In genomic region chr19:16795731-16796130, GRCh38 we compare ENCODE assay signal across 27 cellular contexts.
"Had no signal": no experiment of that assay in that cellular context is flagged by ENCODE, and none has a peak within 500 bp of the region (broad histone marks: within the 10 kb centered on the region; RNA-seq: fewer than 3 reads in every experiment).

No MANE protein-coding gene starts in this region.

- H3K27me3 ChIP-seq: brain microvascular endothelial cell, MG63, Peyer's patch had no signal

- H3K4me3 ChIP-seq: MG63, Peyer's patch had no signal

- H3K4me1 ChIP-seq: Peyer's patch had no signal

- H3K27ac Mint-ChIP-seq: activated B cell treated with CpG ODN at 0.5 μM for 24 hours; activated CD4-positive, alpha-beta T cell treated with anti-CD3 and anti-CD28 coated beads, Interleukin-2, amount 10 ng/mL, durations not matched to agents 24 days and 14 days; activated CD8-positive, alpha-beta memory T cell treated with anti-CD3 and anti-CD28 coated beads, Interleukin-2, amount 10 ng/mL, durations not matched to agents 7 days and 5 days; activated naive CD8-positive, alpha-beta T cell; activated T-cell treated with anti-CD3 and anti-CD28 coated beads, Interleukin-2, amount 50 U/mL, for 24 hours; activated T-helper 1 cell treated with anti-CD3 and anti-CD28 coated beads, Interleukin-12 subunit alpha, Interleukin-12 subunit beta, Interleukin-2, Interleukin-4 antibody, amounts not matched to agents 30 ng/mL and 10 ng/mL and 1 ng/mL, durations not matched to agents 14 hours and 24 hours and 36 hours; T-helper 17 cell had no signal

- H3K9me3 ChIP-seq: MG63 had no signal

- FAIRE-seq: colon had no signal

- H3K9ac ChIP-seq: KMS-11 had no signal

- H3K36me3 Mint-ChIP-seq: activated CD8-positive, alpha-beta memory T cell treated with anti-CD3 and anti-CD28 coated beads, Interleukin-2, amount 10 ng/mL, durations not matched to agents 7 days and 5 days had no signal

- H3K4me3 Mint-ChIP-seq: activated B cell treated with CpG ODN at 0.5 μM for 24 hours; activated CD4-positive, alpha-beta T cell treated with anti-CD3 and anti-CD28 coated beads, Interleukin-2, amount 10 ng/mL, durations not matched to agents 24 days and 14 days; activated CD8-positive, alpha-beta memory T cell treated with anti-CD3 and anti-CD28 coated beads, Interleukin-2, amount 10 ng/mL, durations not matched to agents 7 days and 5 days; activated naive CD8-positive, alpha-beta T cell; activated T-cell treated with anti-CD3 and anti-CD28 coated beads, Interleukin-2, amount 50 U/mL, for 24 hours; activated T-helper 1 cell treated with anti-CD3 and anti-CD28 coated beads, Interleukin-12 subunit alpha, Interleukin-12 subunit beta, Interleukin-2, Interleukin-4 antibody, amounts not matched to agents 30 ng/mL and 10 ng/mL and 1 ng/mL, durations not matched to agents 14 hours and 24 hours and 36 hours; T-helper 17 cell had no signal

- H3K27ac ChIP-seq: brain microvascular endothelial cell, KMS-11, Peyer's patch had no signal

- ATAC-seq: activated CD8-positive, alpha-beta memory T cell treated with anti-CD3 and anti-CD28 coated beads, Interleukin-2, amount 10 ng/mL, durations not matched to agents 7 days and 5 days; T-helper 17 cell had no signal

- H3K4me2 ChIP-seq: KMS-11 had no signal

- H3K27me3 Mint-ChIP-seq: activated B cell treated with CpG ODN at 0.5 μM for 24 hours; activated CD4-positive, alpha-beta T cell treated with anti-CD3 and anti-CD28 coated beads, Interleukin-2, amount 10 ng/mL, durations not matched to agents 24 days and 14 days; activated CD8-positive, alpha-beta memory T cell treated with anti-CD3 and anti-CD28 coated beads, Interleukin-2, amount 10 ng/mL, durations not matched to agents 7 days and 5 days; activated naive CD8-positive, alpha-beta T cell; activated T-cell treated with anti-CD3 and anti-CD28 coated beads, Interleukin-2, amount 50 U/mL, for 24 hours; T-helper 17 cell had no signal

- DNase-seq: activated B cell treated with CpG ODN at 0.5 μM for 24 hours; activated CD4-positive, alpha-beta T cell treated with anti-CD3 and anti-CD28 coated beads for 1 hour; activated CD4-positive, alpha-beta T cell treated with anti-CD3 and anti-CD28 coated beads, Interleukin-2, amount 10 ng/mL, durations not matched to agents 24 days and 14 days; activated CD4-positive, alpha-beta T cell treated with anti-CD3 and anti-CD28 coated beads, Interleukin-2, amount 50 U/mL, for 48 hours; activated CD8-positive, alpha-beta memory T cell treated with anti-CD3 and anti-CD28 coated beads, Interleukin-2, amount 10 ng/mL, durations not matched to agents 7 days and 5 days; activated effector memory CD4-positive, alpha-beta T cell treated with anti-CD3 and anti-CD28 coated beads, Interleukin-2, amount 50 U/mL, for 16 hours; activated naive CD4-positive, alpha-beta T cell treated with Interleukin-2 at 50 U/mL for 16 hours; activated T-cell treated with anti-CD3 and anti-CD28 coated beads, Interleukin-2, amount 50 U/mL, for 24 hours; brain microvascular endothelial cell; cerebellar nuclear complex; MG63; NCI-H1048; NCI-H146; NCI-H187 treated with DMSO at 0.1 percent for 48 hours; NCI-H2081 treated with DMSO at 0.1 percent for 48 hours; NCI-H2171; NCI-H2227 treated with DMSO at 0.1 percent for 48 hours; NCI-H526; NCI-H774; Peyer's patch; SHP77 treated with DMSO at 0.1 percent for 48 hours; T-helper 17 cell; T-helper 9 cell had no signal

- H3K36me3 ChIP-seq: brain microvascular endothelial cell, MG63, Peyer's patch had no signal

- H3K4me1 Mint-ChIP-seq: activated B cell treated with CpG ODN at 0.5 μM for 24 hours; activated CD4-positive, alpha-beta T cell treated with anti-CD3 and anti-CD28 coated beads, Interleukin-2, amount 10 ng/mL, durations not matched to agents 24 days and 14 days; activated CD8-positive, alpha-beta memory T cell treated with anti-CD3 and anti-CD28 coated beads, Interleukin-2, amount 10 ng/mL, durations not matched to agents 7 days and 5 days had no signal
